8 cellular contexts compared by ENCODE assay signal in the genomic region with DNA sequence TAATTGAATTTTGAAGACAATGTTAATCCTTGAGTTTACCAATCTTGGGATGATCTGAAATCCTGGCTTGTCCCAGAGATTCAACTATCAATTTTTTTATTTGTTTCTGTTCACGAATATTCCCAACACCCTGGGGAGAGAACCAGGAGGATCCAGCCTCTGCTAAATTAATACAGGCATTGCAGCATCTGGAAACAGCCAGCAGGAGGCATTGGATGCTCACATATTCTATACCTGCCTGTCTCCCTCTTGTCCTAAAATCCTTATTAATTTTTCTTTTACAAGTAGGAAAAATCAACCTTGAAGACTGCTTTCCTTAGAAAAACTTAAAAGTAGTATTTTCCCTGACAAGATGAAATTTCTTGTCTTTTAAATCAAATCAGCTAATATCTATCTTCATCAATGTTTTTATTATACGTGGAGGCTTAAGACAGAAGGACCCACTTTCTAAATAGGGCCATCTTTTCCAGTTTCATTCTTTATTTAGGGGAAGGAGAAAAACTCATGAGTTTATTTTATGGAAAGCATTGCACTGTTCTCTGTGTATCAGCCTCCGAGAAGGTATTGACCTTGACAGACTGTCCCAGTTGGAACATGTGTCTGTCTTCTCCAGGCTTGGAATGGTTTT.
DNase-seq lines count a peak whose midpoint lies in the region; ATAC-seq and TF ChIP-seq lines count a peak whose summit lies in the region.

No MANE protein-coding gene starts in this region.

- H3K4me1 ChIP-seq in A673 (ENCODE audit: insufficient read depth, low read length, poor library complexity, severe bottlenecking) (no peaks in the 10 kb centered on the region), stomach (peaks cover 0 to 13% (median 7%) of the 10 kb centered on the region in 4 donors)

- peak; percentile 14 for DNase-seq in A673 (ENCODE audit: low spot score)
- DNase-seq in GM06990 (ENCODE audit: extremely low read depth, insufficient read length), result no peak
- DNase-seq in NCI-H2029 treated with DMSO at 0.1 percent for 48 hours (lab: John Stamatoyannopoulos, UW), result peak; percentile 71
- no peak for DNase-seq in astrocyte of the cerebellum (ENCODE audit: low read depth)
- DNase-seq in iPS-NIHi11 (ENCODE audit: low spot score), result peak; percentile 43
- DNase-seq in stomach, result peak; percentile 59

- POLR2A ChIA-PET in A673 (lab: Charles Lee; ENCODE audit: low non-redundant PET), result no interaction called here

- WGBS in stomach, 5 donors, result 46 to 48% (median 47%) methylated on average over 3 of the region's 3 CpGs

- ATAC-seq in GM19035 (IDR thresholded peaks at IDR 0.05; ENCODE audit: unreplicated experiment) (no peak), GM19023 (IDR thresholded peaks at IDR 0.05; ENCODE audit: unreplicated experiment) (no peak)

- no peak for TF ChIP-seq POLR2A in stomach (IDR thresholded peaks at IDR 0.05)

- intact Hi-C loops in A673 (cut with micrococcal nuclease; ENCODE audit: unreplicated experiment), result loop anchor here (5.0 kb wide), 1 partner anchor 840 kb away; no protein-coding TSS in a partner anchor
- intact Hi-C loops in stomach (cut with DNase I; ENCODE audit: low total_unique reads), result no loop called here

- no TSS peak for BruUV-seq in A673 (replicated peaks; lab: Mats Ljungman, UMichigan)

- H3K27ac ChIP-seq in A673 (ENCODE audit: low read depth, low read length, poor library complexity, severe bottlenecking) (no peak overlapping the region), stomach (no peak overlapping the region)

- no peak for TF ChIP-seq EP300 in stomach (IDR thresholded peaks at IDR 0.05)

- H3K4me3 ChIP-seq in A673 (ENCODE audit: low read depth, low read length, poor library complexity, severe bottlenecking) (no peak overlapping the region), GM06990 (replicated peaks; ENCODE audit: low read depth, low read length) (no peak overlapping the region), astrocyte of the cerebellum (ENCODE audit: low read depth, low read length) (no peak overlapping the region), stomach (no peak overlapping the region)

- TF ChIP-seq CTCF in A673 (conservative IDR thresholded peaks at IDR 0.05; ENCODE audit: low read depth, low read length) (peak; percentile 67), GM06990 (IDR thresholded peaks at IDR 0.05; ENCODE audit: insufficient read depth, low read length, poor library complexity, severe bottlenecking) (peak; percentile 91), astrocyte of the cerebellum (IDR thresholded peaks at IDR 0.05; ENCODE audit: low read depth, low read length, missing control alignments) (peak; percentile 88), stomach (IDR thresholded peaks at IDR 0.05) (peak in 5 of 7 experiments; percentile 68 to 87 (median 75))

- CTCF ChIA-PET in A673 (lab: Charles Lee), result no interaction called here

- H3K27me3 ChIP-seq in A673 (replicated peaks; ENCODE audit: insufficient read depth, low read depth, low read length, poor library complexity), result no peaks in the 10 kb centered on the region
- no peaks in the 10 kb centered on the region for H3K27me3 ChIP-seq in GM06990 (replicated peaks; ENCODE audit: control insufficient read depth, insufficient read depth, low read length)
- no peaks in the 10 kb centered on the region for H3K27me3 ChIP-seq in stomach

- no peaks in the 10 kb centered on the region for H3K36me3 ChIP-seq in A673 (ENCODE audit: insufficient read depth, low read length, poor library complexity, severe bottlenecking)
- no peaks in the 10 kb centered on the region for H3K36me3 ChIP-seq in GM06990 (ENCODE audit: control insufficient read depth, insufficient read depth, low read length)
- no peaks in the 10 kb centered on the region for H3K36me3 ChIP-seq in stomach

- in situ Hi-C loops in astrocyte of the cerebellum (cut with HindIII; ENCODE audit: low sequenced_read_pairs), result no loop called here

- H3K9me3 ChIP-seq in A673 (ENCODE audit: low read depth, low read length, poor library complexity, severe bottlenecking) (no peaks in the 10 kb centered on the region), stomach (no peaks in the 10 kb centered on the region)

Comparison
In these comparisons a context has a peak if more than half of its experiments do, and no peak if none do; other contexts are left out.
1. DNase-seq: peak in A673 (single experiment), NCI-H2029 treated with DMSO at 0.1 percent for 48 hours (single experiment), iPS-NIHi11 (single experiment) and stomach (single experiment); none in GM06990 (single experiment) and astrocyte of the cerebellum (single experiment).
2. Peak in every context shown above with its lines, with median percentiles within 50 percentile points of each other: CTCF ChIP-seq.